2 cellular contexts compared by ENCODE assay signal in genomic region chr5:77773734-77774280, GRCh38.
TF ChIP-seq lines count a peak whose summit lies in the region.

No MANE protein-coding gene starts in this region.

TF ChIP-seq in IMR-90, 13 proteins besides CTCF, POLR2A, EP300 and RAD21:
- TF ChIP-seq CHD1 (IDR thresholded peaks at IDR 0.05; ENCODE audit: low read depth, low read length) (no peak), RFX5 (IDR thresholded peaks at IDR 0.05; ENCODE audit: low read depth, low read length) (no peak), USF2 (IDR thresholded peaks at IDR 0.05; ENCODE audit: low read depth, low read length) (no peak), MAFK (IDR thresholded peaks at IDR 0.05; ENCODE audit: low read depth, low read length) (no peak), MXI1 (IDR thresholded peaks at IDR 0.05; ENCODE audit: borderline replicate concordance, low read depth, low read length) (no peak), RCOR1 (IDR thresholded peaks at IDR 0.05; ENCODE audit: insufficient replicate concordance, low read length) (no peak), SMC3 (IDR thresholded peaks at IDR 0.05; ENCODE audit: low read depth, low read length) (no peak), CEBPB (IDR thresholded peaks at IDR 0.05; ENCODE audit: low read depth, low read length) (no peak)

TF ChIP-seq in GM12878, 131 proteins besides CTCF, POLR2A, EP300 and RAD21:
- peak; percentile 70; the same call in 1 of the 2 replicates for TF ChIP-seq ZBTB40 (IDR thresholded peaks at IDR 0.05; ENCODE audit: borderline replicate concordance)
- TF ChIP-seq NFIC (IDR thresholded peaks at IDR 0.05; ENCODE audit: low read depth, low read length) = no peak
